ENCODE assay signal across 1 cellular context in genomic region chr1:179029293-179029692, GRCh38.
TF ChIP-seq lines count a peak whose summit lies in the region.

No MANE protein-coding gene starts in this region.

TF ChIP-seq in GM23338, 12 proteins besides CTCF, POLR2A, EP300 and RAD21 (continued from another document):
- no peak for TF ChIP-seq REST (IDR thresholded peaks at IDR 0.05; ENCODE audit: unreplicated experiment)
- TF ChIP-seq CREB1 (CRISPR knock-in tag; IDR thresholded peaks at IDR 0.05; ENCODE audit: low read depth) = no peak
- no peak for TF ChIP-seq ZNF462 (CRISPR knock-in tag; IDR thresholded peaks at IDR 0.05)
- TF ChIP-seq ZNF331 (CRISPR knock-in tag; IDR thresholded peaks at IDR 0.05; ENCODE audit: low read depth) = no peak
- no peak for TF ChIP-seq JUNB (IDR thresholded peaks at IDR 0.05; ENCODE audit: unreplicated experiment)
- no peak for TF ChIP-seq EZH2phosphoT487 (IDR thresholded peaks at IDR 0.05; ENCODE audit: unreplicated experiment)
- TF ChIP-seq STAT1 (IDR thresholded peaks at IDR 0.05; ENCODE audit: unreplicated experiment) = no peak
- TF ChIP-seq ZNF114 (CRISPR knock-in tag; IDR thresholded peaks at IDR 0.05) = no peak
- no peak for TF ChIP-seq POLR2AphosphoS5 (IDR thresholded peaks at IDR 0.05; ENCODE audit: low read depth)
